Comparison of ENCODE assay signal across 8 cellular contexts in the genomic region with DNA sequence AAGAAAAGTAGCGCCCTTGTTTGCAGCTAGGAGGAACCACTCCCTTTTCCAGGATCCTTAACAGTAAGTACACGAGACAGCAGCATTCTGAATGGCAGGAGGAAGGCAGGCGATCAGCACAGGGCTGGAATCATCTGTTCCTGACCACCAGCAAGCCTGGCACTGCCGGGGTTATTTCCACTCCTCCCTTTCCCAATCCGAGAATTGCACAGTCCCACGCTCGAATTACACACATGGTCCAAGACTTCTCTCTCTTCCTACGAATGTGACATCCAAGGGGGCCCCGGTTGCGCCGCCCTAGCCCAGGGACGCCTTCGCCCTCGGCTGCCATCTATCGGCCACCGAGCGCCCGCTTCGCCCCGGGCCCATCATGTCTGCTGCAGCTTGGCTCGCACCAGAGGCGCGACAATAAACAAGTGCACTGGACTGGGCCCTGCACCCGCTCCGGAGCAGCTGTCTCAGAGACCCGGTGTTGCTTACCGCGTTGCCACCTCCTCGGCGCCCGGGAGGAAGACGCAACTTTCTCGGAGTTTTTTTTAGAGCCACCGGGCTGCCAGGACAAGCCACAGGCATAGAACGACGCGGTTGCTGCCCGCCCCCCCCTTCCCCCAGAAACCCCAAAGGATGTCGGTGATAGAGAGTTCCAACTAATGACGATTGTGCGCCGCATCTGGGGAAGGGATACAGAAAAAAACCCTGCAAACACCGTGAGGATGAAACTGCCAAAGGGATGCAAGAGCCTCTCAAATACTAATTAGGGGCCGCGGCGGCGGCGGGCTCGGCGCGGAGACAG. TPM values are rescaled to one million over a fixed set of nuclear protein-coding genes. Genes with fewer than 3 reads are reported as not detected.
A peak's percentile ranks its signal among the peaks of the same experiment; 100 is the strongest.
DNase-seq lines count a peak whose midpoint lies in the region; ATAC-seq lines count a peak whose summit lies in the region.

A gene with protein sequence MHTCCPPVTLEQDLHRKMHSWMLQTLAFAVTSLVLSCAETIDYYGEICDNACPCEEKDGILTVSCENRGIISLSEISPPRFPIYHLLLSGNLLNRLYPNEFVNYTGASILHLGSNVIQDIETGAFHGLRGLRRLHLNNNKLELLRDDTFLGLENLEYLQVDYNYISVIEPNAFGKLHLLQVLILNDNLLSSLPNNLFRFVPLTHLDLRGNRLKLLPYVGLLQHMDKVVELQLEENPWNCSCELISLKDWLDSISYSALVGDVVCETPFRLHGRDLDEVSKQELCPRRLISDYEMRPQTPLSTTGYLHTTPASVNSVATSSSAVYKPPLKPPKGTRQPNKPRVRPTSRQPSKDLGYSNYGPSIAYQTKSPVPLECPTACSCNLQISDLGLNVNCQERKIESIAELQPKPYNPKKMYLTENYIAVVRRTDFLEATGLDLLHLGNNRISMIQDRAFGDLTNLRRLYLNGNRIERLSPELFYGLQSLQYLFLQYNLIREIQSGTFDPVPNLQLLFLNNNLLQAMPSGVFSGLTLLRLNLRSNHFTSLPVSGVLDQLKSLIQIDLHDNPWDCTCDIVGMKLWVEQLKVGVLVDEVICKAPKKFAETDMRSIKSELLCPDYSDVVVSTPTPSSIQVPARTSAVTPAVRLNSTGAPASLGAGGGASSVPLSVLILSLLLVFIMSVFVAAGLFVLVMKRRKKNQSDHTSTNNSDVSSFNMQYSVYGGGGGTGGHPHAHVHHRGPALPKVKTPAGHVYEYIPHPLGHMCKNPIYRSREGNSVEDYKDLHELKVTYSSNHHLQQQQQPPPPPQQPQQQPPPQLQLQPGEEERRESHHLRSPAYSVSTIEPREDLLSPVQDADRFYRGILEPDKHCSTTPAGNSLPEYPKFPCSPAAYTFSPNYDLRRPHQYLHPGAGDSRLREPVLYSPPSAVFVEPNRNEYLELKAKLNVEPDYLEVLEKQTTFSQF (plus strand): TSS at position 341 of the 793 bp plus-strand sequence. CDS start 4,018 bp downstream, outside the sequence.

- no peaks in the 10 kb centered on the region for H3K9me3 ChIP-seq in muscle layer of duodenum (ENCODE audit: control insufficient read depth in 1 of 2, low read length in 2 of 2)

- no peaks in the 10 kb centered on the region for H3K36me3 ChIP-seq in muscle layer of duodenum (ENCODE audit: control insufficient read depth in 1 of 2, insufficient read depth in 2 of 2, low read length in 2 of 2)

- no peak within 1 kb of the TSS for H3K27ac ChIP-seq in muscle layer of duodenum (ENCODE audit: low read length)

- peaks cover 22% of the 10 kb centered on the region for H3K27me3 ChIP-seq in muscle layer of duodenum (ENCODE audit: low read depth, low read length)

- peak; percentile 91 for ATAC-seq in GM19351 (IDR thresholded peaks at IDR 0.05; ENCODE audit: unreplicated experiment)
- peak; percentile 94 for ATAC-seq in HG03439 (IDR thresholded peaks at IDR 0.05; ENCODE audit: unreplicated experiment)
- peak; percentile 64 for ATAC-seq in esophagus mucosa

- peak in 13 of 14 donors; percentile 36 to 90 (median 82) for DNase-seq in C1 segment of cervical spinal cord (lab: John Stamatoyannopoulos, UW)
- peak; percentile 97 for DNase-seq in NCI-H82 (lab: John Stamatoyannopoulos, UW)
- DNase-seq in activated T-cell treated with anti-CD3 and anti-CD28 coated beads for 4 hours, result peak; percentile 45
- DNase-seq in stimulated activated naive CD4-positive, alpha-beta T cell treated with Interleukin-2 at 50 U/mL for 16 hours (lab: John Stamatoyannopoulos, UW), result peak; percentile 14

- peaks cover 0 to 30% of the 10 kb centered on the region in 2 donors for H3K4me1 ChIP-seq in muscle layer of duodenum (ENCODE audit: control insufficient read depth in 1 of 2, insufficient read depth in 2 of 2, low read length in 2 of 2)

- peak within 1 kb of the TSS; percentile 30 to 85 for H3K4me3 ChIP-seq in muscle layer of duodenum (ENCODE audit: low read depth in 1 of 2, low read length in 2 of 2)

RNA-seq across cellular contexts. Expression of the gene that starts here (rescaled TPM):
- total RNA-seq in esophagus mucosa, result 0.04 TPM

Comparison
In these comparisons a context has a peak if more than half of its experiments do, and no peak if none do; other contexts are left out.
1. Peak in ATAC-seq in esophagus mucosa; RNA of the gene not detected or under 1 TPM.
2. DNase-seq: peak in every context shown above with its lines; median percentile 97 in NCI-H82; 82 in C1 segment of cervical spinal cord; 45 in activated T-cell treated with anti-CD3 and anti-CD28 coated beads for 4 hours; 14 in stimulated activated naive CD4-positive, alpha-beta T cell treated with Interleukin-2 at 50 U/mL for 16 hours.